In genomic region chr15:101596633-101597032, GRCh38 we compare ENCODE assay signal across 32 cellular contexts.
"Had no signal": no experiment of that assay in that cellular context is flagged by ENCODE, and none has a peak within 500 bp of the region (broad histone marks: within the 10 kb centered on the region; RNA-seq: fewer than 3 reads in every experiment).

No MANE protein-coding gene starts in this region.

- DNase-seq: activated B cell treated with CpG ODN at 0.5 μM for 24 hours; activated CD4-positive, alpha-beta memory T cell treated with anti-CD3 and anti-CD28 coated beads, Interleukin-2, amount 10 ng/mL, durations not matched to agents 7 days and 5 days; activated CD4-positive, alpha-beta T cell treated with anti-CD3 and anti-CD28 coated beads for 1 hour; activated CD4-positive, alpha-beta T cell treated with anti-CD3 and anti-CD28 coated beads for 36 hours; activated CD4-positive, alpha-beta T cell treated with anti-CD3 and anti-CD28 coated beads for 48 hours; activated CD4-positive, alpha-beta T cell treated with anti-CD3 and anti-CD28 coated beads, Interleukin-2, amount 10 ng/mL, durations not matched to agents 7 days and 5 days; activated CD4-positive, alpha-beta T cell treated with anti-CD3 and anti-CD28 coated beads, Interleukin-2, amount 50 U/mL, for 48 hours; activated CD8-positive, alpha-beta memory T cell treated with anti-CD3 and anti-CD28 coated beads for 24 hours; activated CD8-positive, alpha-beta memory T cell treated with anti-CD3 and anti-CD28 coated beads, Interleukin-2, amount 10 ng/mL, durations not matched to agents 7 days and 5 days; activated CD8-positive, alpha-beta memory T cell treated with anti-CD3 and anti-CD28 coated beads, Interleukin-2, amount 50 U/mL, for 48 hours; activated CD8-positive, alpha-beta T cell treated with anti-CD3 and anti-CD28 coated beads, Interleukin-2, amount 10 ng/mL, durations not matched to agents 7 days and 5 days; activated effector memory CD4-positive, alpha-beta T cell treated with anti-CD3 and anti-CD28 coated beads, Interleukin-2, amount 50 U/mL, for 16 hours; activated gamma-delta T cell treated with Interleukin-2 at 50 U/mL for 16 hours; activated naive CD4-positive, alpha-beta T cell; activated naive CD4-positive, alpha-beta T cell treated with anti-CD3 and anti-CD28 coated beads for 36 hours; activated naive CD4-positive, alpha-beta T cell treated with anti-CD3 and anti-CD28 coated beads, Interleukin-2, amount 50 U/mL, for 16 hours; activated naive CD8-positive, alpha-beta T cell treated with anti-CD3 and anti-CD28 coated beads for 36 hours; activated T-cell treated with anti-CD3 and anti-CD28 coated beads, Interleukin-2, amount 50 U/mL, for 24 hours; activated T-cell treated with anti-CD3 and anti-CD28 coated beads, Interleukin-2, amount 50 U/mL, for 48 hours; amygdala; anterior cingulate cortex; caudate nucleus; cerebellar nuclear complex; T-helper 1 cell; T-helper 2 cell; T-helper 9 cell had no signal

- H3K4me1 ChIP-seq: ascending aorta had no signal

- H3K27ac ChIP-seq: ascending aorta, cardiac muscle cell, VCaP had no signal

- H3K9me3 ChIP-seq: ascending aorta had no signal

- FAIRE-seq: bronchial epithelial cell, TTC549 had no signal

- ATAC-seq: activated CD4-positive, alpha-beta T cell treated with anti-CD3 and anti-CD28 coated beads for 36 hours; activated CD8-positive, alpha-beta memory T cell treated with anti-CD3 and anti-CD28 coated beads, Interleukin-2, amount 10 ng/mL, durations not matched to agents 7 days and 5 days; activated CD8-positive, alpha-beta T cell treated with anti-CD3 and anti-CD28 coated beads, Interleukin-2, amount 10 ng/mL, durations not matched to agents 7 days and 5 days; activated naive CD4-positive, alpha-beta T cell treated with anti-CD3 and anti-CD28 coated beads, Interleukin-2, amount 50 U/mL, for 72 hours had no signal

- H3K4me3 ChIP-seq: ascending aorta, cardiac muscle cell had no signal

- H3K36me3 ChIP-seq: ascending aorta, cardiac muscle cell had no signal

- H3K27me3 ChIP-seq: ascending aorta, cardiac muscle cell had no signal
